In genomic region chr7:138980575-138981285, GRCh38 we compare ENCODE assay signal across 1 cellular context.
TF ChIP-seq lines count a peak whose summit lies in the region.

No MANE protein-coding gene starts in this region.

TF ChIP-seq in IMR-90, 13 proteins besides CTCF, POLR2A, EP300 and RAD21 (continued from another document):
- TF ChIP-seq ELK1 (IDR thresholded peaks at IDR 0.05; ENCODE audit: borderline replicate concordance, low read depth, low read length) (no peak), RFX5 (IDR thresholded peaks at IDR 0.05; ENCODE audit: low read depth, low read length) (no peak), CEBPB (IDR thresholded peaks at IDR 0.05; ENCODE audit: low read depth, low read length) (no peak)
- TF ChIP-seq, protein P1, sequence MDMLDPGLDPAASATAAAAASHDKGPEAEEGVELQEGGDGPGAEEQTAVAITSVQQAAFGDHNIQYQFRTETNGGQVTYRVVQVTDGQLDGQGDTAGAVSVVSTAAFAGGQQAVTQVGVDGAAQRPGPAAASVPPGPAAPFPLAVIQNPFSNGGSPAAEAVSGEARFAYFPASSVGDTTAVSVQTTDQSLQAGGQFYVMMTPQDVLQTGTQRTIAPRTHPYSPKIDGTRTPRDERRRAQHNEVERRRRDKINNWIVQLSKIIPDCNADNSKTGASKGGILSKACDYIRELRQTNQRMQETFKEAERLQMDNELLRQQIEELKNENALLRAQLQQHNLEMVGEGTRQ (IDR thresholded peaks at IDR 0.05; ENCODE audit: low read depth, low read length), result no peak
